In genomic region chr12:45991289-45992249, GRCh38 we compare ENCODE assay signal across 8 cellular contexts. TPM values are rescaled to one million over a fixed set of nuclear protein-coding genes. Genes with fewer than 3 reads are reported as not detected.
A peak's percentile ranks its signal among the peaks of the same experiment; 100 is the strongest.
DNase-seq lines count a peak whose midpoint lies in the region; ATAC-seq and TF ChIP-seq lines count a peak whose summit lies in the region.

No MANE protein-coding gene starts in this region.

- TF ChIP-seq CTCF in foreskin fibroblast (IDR thresholded peaks at IDR 0.05; ENCODE audit: low read depth, low read length) (no peak), neural progenitor cell (IDR thresholded peaks at IDR 0.05) (no peak)

- H3K4me3 Mint-ChIP-seq in neural progenitor cell: peak overlapping the region; percentile 96

- H3K9me3 ChIP-seq in KOPT-K1 (ENCODE audit: insufficient read depth, low read length, poor library complexity, severe bottlenecking): no peaks in the 10 kb centered on the region
- H3K9me3 ChIP-seq in neural progenitor cell (ENCODE audit: low read depth): no peaks in the 10 kb centered on the region

- peak; percentile 17 for ATAC-seq in GM21423 (IDR thresholded peaks at IDR 0.05; ENCODE audit: unreplicated experiment)

- no peaks in the 10 kb centered on the region for H3K9me3 Mint-ChIP-seq in neural progenitor cell

- H3K27ac ChIP-seq in KOPT-K1 (ENCODE audit: low read depth, low read length, poor library complexity, severe bottlenecking) (peak overlapping the region; percentile 97), neural progenitor cell (no peak overlapping the region)

- peak overlapping the region; percentile 79 to 83 for H3K4me3 ChIP-seq in foreskin fibroblast (ENCODE audit: low read depth in 1 of 2, low read length in 2 of 2)
- peak overlapping the region; percentile 36 for H3K4me3 ChIP-seq in neural progenitor cell

- H3K4me1 ChIP-seq in neural progenitor cell: peaks cover 16% of the 10 kb centered on the region

- H3K27me3 ChIP-seq in neural progenitor cell: peaks cover 9% of the 10 kb centered on the region

- H3K27me3 Mint-ChIP-seq in neural progenitor cell (ENCODE audit: insufficient read depth, low read depth): peaks cover 2% of the 10 kb centered on the region

- H3K9ac ChIP-seq in neural progenitor cell: no peak overlapping the region

- peaks cover 37% of the 10 kb centered on the region for H3K4me1 Mint-ChIP-seq in neural progenitor cell

- peaks cover 30% of the 10 kb centered on the region for H4K20me1 ChIP-seq in neural progenitor cell (ENCODE audit: low read depth)

- H3K27ac Mint-ChIP-seq in neural progenitor cell: peak overlapping the region; percentile 80

- peak overlapping the region; percentile 75 for H2AFZ ChIP-seq in neural progenitor cell (replicated peaks)

- peak; percentile 81 for TF ChIP-seq POLR2A in Raji (IDR thresholded peaks at IDR 0.05; ENCODE audit: insufficient read depth, low read depth, low read length)

- H3K79me2 ChIP-seq in neural progenitor cell (ENCODE audit: low read depth): peaks cover 37% of the 10 kb centered on the region

- H3K36me3 Mint-ChIP-seq in neural progenitor cell: peaks cover 4% of the 10 kb centered on the region

- peaks cover 15% of the 10 kb centered on the region for H3K36me3 ChIP-seq in KOPT-K1 (ENCODE audit: insufficient read depth, low read length)
- H3K36me3 ChIP-seq in neural progenitor cell: no peaks in the 10 kb centered on the region

- peaks cover 20% of the 10 kb centered on the region for H3F3A ChIP-seq in neural progenitor cell (ENCODE audit: low read depth)

- H3K4me2 ChIP-seq in neural progenitor cell: peak overlapping the region; percentile 76

- DNase-seq in D341Med (ENCODE audit: low spot score) (peak; percentile 82), foreskin fibroblast (peak; percentile 50 to 79), neural progenitor cell (ENCODE audit: low spot score) (peak; percentile 75), stromal cell of bone marrow (ENCODE audit: low read depth) (peak; percentile 24)
- peak; percentile 61 for DNase-seq in activated effector memory CD4-positive, alpha-beta T cell treated with Interleukin-2 at 50 U/mL for 16 hours

RNA-seq across cellular contexts. Expression of gene SCAF11, which starts 1.2 kb away (rescaled TPM):
- 108 and 152 TPM in 2 replicates for total RNA-seq in neural progenitor cell (ENCODE audit: low replicate concordance)

Comparison
In these comparisons a context has a peak if more than half of its experiments do, and no peak if none do; other contexts are left out.
1. DNase-seq: peak in every context shown above with its lines; median percentile 82 in D341Med; 75 in neural progenitor cell; 64 in foreskin fibroblast; 61 in activated effector memory CD4-positive, alpha-beta T cell treated with Interleukin-2 at 50 U/mL for 16 hours; 24 in stromal cell of bone marrow.